ENCODE assay signal across 22 cellular contexts in genomic region chr10:62501547-62501946, GRCh38.
DNase-seq lines count a peak whose midpoint lies in the region; ATAC-seq, FAIRE-seq and TF ChIP-seq lines count a peak whose summit lies in the region.
"Had no signal": no experiment of that assay in that cellular context is flagged by ENCODE, and none has a peak within 500 bp of the region (broad histone marks: within the 10 kb centered on the region; RNA-seq: fewer than 3 reads in every experiment).

No MANE protein-coding gene starts in this region.

- H2AK5ac ChIP-seq in mesenchymal stem cell (ENCODE audit: low read length, severe bottlenecking), result no peak overlapping the region

- DNase-seq in GM03348 (ENCODE audit: low spot score) (peak; percentile 8), MV-4-11 (lab: John Stamatoyannopoulos, UW) (peak; percentile 95), bronchial epithelial cell (ENCODE audit: low read depth) (peak; percentile 61), mesenchymal stem cell (peak; percentile 75), cerebellar cortex (ENCODE audit: low spot score) (no peak), NCI-H2107 (lab: John Stamatoyannopoulos, UW) (no peak)
- no peak for DNase-seq in activated CD8-positive, alpha-beta T cell treated with anti-CD3 and anti-CD28 coated beads, Interleukin-2, amount 10 ng/mL, durations not matched to agents 7 days and 5 days
- DNase-seq: activated naive CD8-positive, alpha-beta T cell treated with anti-CD3 and anti-CD28 coated beads, Interleukin-2, amount 10 ng/mL, durations not matched to agents 7 days and 5 days; BE2C; cerebellar nuclear complex; DMS 273 treated with DMSO at 0.1 percent for 48 hours; effector memory CD8-positive, alpha-beta T cell; naive B cell; NCI-H1048; NCI-H2081 treated with DMSO at 0.1 percent for 48 hours; NCI-H69; posterior cingulate gyrus; stimulated activated CD4-positive, alpha-beta T cell treated with anti-CD3 and anti-CD28 coated beads, Interleukin-4, amount 100 ng/mL, for 4 hours; WERI-Rb-1 had no signal

- peaks cover 24% of the 10 kb centered on the region for H3K27me3 Mint-ChIP-seq in activated CD8-positive, alpha-beta T cell treated with anti-CD3 and anti-CD28 coated beads, Interleukin-2, amount 10 ng/mL, durations not matched to agents 7 days and 5 days (ENCODE audit: low read depth)
- H3K27me3 Mint-ChIP-seq: effector memory CD8-positive, alpha-beta T cell had no signal

- H3K4me3 ChIP-seq in bronchial epithelial cell (ENCODE audit: low read depth, low read length) (no peak overlapping the region), mesenchymal stem cell (ENCODE audit: insufficient read depth in 1 of 2, low read depth in 1 of 2, low read length in 2 of 2) (no peak overlapping the region)
- H3K4me3 ChIP-seq: skin epidermis, tibial nerve had no signal

- no peak overlapping the region for H3K27ac Mint-ChIP-seq in activated CD8-positive, alpha-beta T cell treated with anti-CD3 and anti-CD28 coated beads, Interleukin-2, amount 10 ng/mL, durations not matched to agents 7 days and 5 days
- H3K27ac Mint-ChIP-seq: activated naive CD8-positive, alpha-beta T cell treated with anti-CD3 and anti-CD28 coated beads, Interleukin-2, amount 10 ng/mL, durations not matched to agents 7 days and 5 days; effector memory CD8-positive, alpha-beta T cell had no signal

- no peak for FAIRE-seq in bronchial epithelial cell (lab: Jason Lieb, UNC)

- no peak overlapping the region for H3K18ac ChIP-seq in mesenchymal stem cell (ENCODE audit: low read depth in 1 of 2, low read length in 2 of 2)

- H3K4me1 ChIP-seq in mesenchymal stem cell (ENCODE audit: control insufficient read depth, insufficient read depth, low read depth, low read length), result no peaks in the 10 kb centered on the region
- H3K4me1 ChIP-seq: BE2C, tibial nerve had no signal

- H3K4me1 Mint-ChIP-seq in activated CD8-positive, alpha-beta T cell treated with anti-CD3 and anti-CD28 coated beads, Interleukin-2, amount 10 ng/mL, durations not matched to agents 7 days and 5 days (ENCODE audit: low read depth), result no peaks in the 10 kb centered on the region
- H3K4me1 Mint-ChIP-seq: activated naive CD8-positive, alpha-beta T cell treated with anti-CD3 and anti-CD28 coated beads, Interleukin-2, amount 10 ng/mL, durations not matched to agents 7 days and 5 days had no signal

- no peak overlapping the region for H2BK5ac ChIP-seq in mesenchymal stem cell (ENCODE audit: low read depth, low read length, poor library complexity, severe bottlenecking)

- no peak for ATAC-seq in HG02970 (IDR thresholded peaks at IDR 0.05; ENCODE audit: low FRiP score, unreplicated experiment)
- ATAC-seq in activated CD8-positive, alpha-beta T cell treated with anti-CD3 and anti-CD28 coated beads, Interleukin-2, amount 10 ng/mL, durations not matched to agents 7 days and 5 days, result no peak
- ATAC-seq: effector memory CD8-positive, alpha-beta T cell had no signal

- H2BK12ac ChIP-seq in mesenchymal stem cell (ENCODE audit: low read length in 2 of 2), result no peak overlapping the region

- no peak overlapping the region for H3K14ac ChIP-seq in mesenchymal stem cell (ENCODE audit: low read length in 2 of 2)

- no peak overlapping the region for H2BK120ac ChIP-seq in mesenchymal stem cell (ENCODE audit: low read depth, low read length)

- WGBS in mesenchymal stem cell, result no CpG with 5 or more reads among the region's 1 CpG

- H3K4me2 ChIP-seq in mesenchymal stem cell (ENCODE audit: low read length, poor library complexity, severe bottlenecking), result no peak overlapping the region

- no peak overlapping the region for H4K8ac ChIP-seq in mesenchymal stem cell (ENCODE audit: low read length)

- no peak overlapping the region for H3K27ac ChIP-seq in mesenchymal stem cell (ENCODE audit: low read length, poor library complexity, severe bottlenecking)
- H3K27ac ChIP-seq: skin epidermis, tibial nerve, WERI-Rb-1 had no signal

- CTCF ChIA-PET in activated CD8-positive, alpha-beta T cell treated with anti-CD3 and anti-CD28 coated beads, Interleukin-2, amount 10 ng/mL, durations not matched to agents 7 days and 5 days (lab: Charles Lee), result no interaction called here

- no peak overlapping the region for H3K23ac ChIP-seq in mesenchymal stem cell (ENCODE audit: low read length in 2 of 2)

- no peak overlapping the region for H2BK15ac ChIP-seq in mesenchymal stem cell (ENCODE audit: low read depth, poor library complexity, severe bottlenecking)

- H3K36me3 ChIP-seq in bronchial epithelial cell (ENCODE audit: control insufficient read depth, insufficient read depth, low read length), result no peaks in the 10 kb centered on the region
- no peaks in the 10 kb centered on the region for H3K36me3 ChIP-seq in mesenchymal stem cell (ENCODE audit: control insufficient read depth in 1 of 2, insufficient read depth in 2 of 2, low read depth in 1 of 2, low read length in 2 of 2)
- H3K36me3 ChIP-seq: BE2C, tibial nerve, WERI-Rb-1 had no signal

- no peak overlapping the region for H4K91ac ChIP-seq in mesenchymal stem cell (ENCODE audit: low read length)

- no peaks in the 10 kb centered on the region for H3K9me3 ChIP-seq in mesenchymal stem cell (ENCODE audit: control insufficient read depth, low read length)
- H3K9me3 ChIP-seq: BE2C had no signal

- no peak overlapping the region for H2AFZ ChIP-seq in mesenchymal stem cell (ENCODE audit: low read depth, low read length)

- no peak overlapping the region for H3K4ac ChIP-seq in mesenchymal stem cell (ENCODE audit: low read depth in 1 of 2, low read length in 2 of 2)

- H3K36me3 Mint-ChIP-seq in activated CD8-positive, alpha-beta T cell treated with anti-CD3 and anti-CD28 coated beads, Interleukin-2, amount 10 ng/mL, durations not matched to agents 7 days and 5 days (ENCODE audit: low read depth), result no peaks in the 10 kb centered on the region
- H3K36me3 Mint-ChIP-seq: naive B cell had no signal

- POLR2A ChIA-PET in activated CD8-positive, alpha-beta T cell treated with anti-CD3 and anti-CD28 coated beads, Interleukin-2, amount 10 ng/mL, durations not matched to agents 7 days and 5 days (lab: Charles Lee), result no interaction called here

- H3K9me3 Mint-ChIP-seq in activated CD8-positive, alpha-beta T cell treated with anti-CD3 and anti-CD28 coated beads, Interleukin-2, amount 10 ng/mL, durations not matched to agents 7 days and 5 days (ENCODE audit: insufficient read depth), result no peaks in the 10 kb centered on the region
- H3K9me3 Mint-ChIP-seq: effector memory CD8-positive, alpha-beta T cell had no signal

- H3K27me3 ChIP-seq in bronchial epithelial cell (ENCODE audit: control insufficient read depth, insufficient read depth, low read length), result peaks cover 2% of the 10 kb centered on the region
- peaks cover 0 to 3% of the 10 kb centered on the region in 2 experiments for H3K27me3 ChIP-seq in mesenchymal stem cell (ENCODE audit: control insufficient read depth in 1 of 2, insufficient read depth in 1 of 2, low read length in 2 of 2)
- H3K27me3 ChIP-seq: BE2C, tibial nerve had no signal

- no peaks in the 10 kb centered on the region for H3K79me1 ChIP-seq in mesenchymal stem cell (replicated peaks; ENCODE audit: low read length, poor library complexity, severe bottlenecking)

- H3K9ac ChIP-seq in mesenchymal stem cell (ENCODE audit: low read length), result no peak overlapping the region

- no peak overlapping the region for H3K4me3 Mint-ChIP-seq in activated CD8-positive, alpha-beta T cell treated with anti-CD3 and anti-CD28 coated beads, Interleukin-2, amount 10 ng/mL, durations not matched to agents 7 days and 5 days
- H3K4me3 Mint-ChIP-seq: activated naive CD8-positive, alpha-beta T cell treated with anti-CD3 and anti-CD28 coated beads, Interleukin-2, amount 10 ng/mL, durations not matched to agents 7 days and 5 days; effector memory CD8-positive, alpha-beta T cell; naive B cell had no signal

- TF ChIP-seq CTCF in bronchial epithelial cell (IDR thresholded peaks at IDR 0.05; ENCODE audit: insufficient read depth, low read length, severe bottlenecking), result no peak

Comparison
In these comparisons a context has a peak if more than half of its experiments do, and no peak if none do; other contexts are left out.
1. DNase-seq: peak in GM03348 (single experiment), MV-4-11 (single experiment), bronchial epithelial cell (single experiment) and mesenchymal stem cell (single experiment); none in cerebellar cortex (single experiment), activated CD8-positive, alpha-beta T cell treated with anti-CD3 and anti-CD28 coated beads, Interleukin-2, amount 10 ng/mL, durations not matched to agents 7 days and 5 days (single experiment) and NCI-H2107 (single experiment).